In the genomic region with DNA sequence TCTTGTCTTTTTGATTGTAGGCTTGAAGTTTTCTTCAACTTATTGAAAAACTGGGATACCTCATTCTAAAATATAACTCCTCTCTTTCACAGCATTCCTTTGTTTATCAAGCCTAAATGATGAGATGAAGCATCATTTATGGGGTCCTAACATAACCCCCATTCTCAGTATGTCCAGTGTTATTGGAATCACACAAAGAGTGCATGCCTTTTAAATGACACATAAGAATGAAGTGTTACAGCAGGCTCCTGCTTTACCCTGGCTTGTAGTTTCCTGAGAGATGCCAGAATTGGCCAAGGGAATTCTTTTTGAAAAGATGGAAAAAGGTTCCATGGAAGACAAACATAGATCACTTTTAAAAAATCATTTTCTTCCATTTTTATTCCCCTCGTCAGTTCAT, we compare ENCODE assay signal across 1 cellular context.
TF ChIP-seq lines count a peak whose summit lies in the region.

No MANE protein-coding gene starts in this region.

TF ChIP-seq in IMR-90, 13 proteins besides CTCF, POLR2A, EP300 and RAD21:
- TF ChIP-seq RCOR1 (IDR thresholded peaks at IDR 0.05; ENCODE audit: insufficient replicate concordance, low read length) (no peak), MXI1 (IDR thresholded peaks at IDR 0.05; ENCODE audit: borderline replicate concordance, low read depth, low read length) (no peak), MAZ (IDR thresholded peaks at IDR 0.05; ENCODE audit: borderline replicate concordance, low read depth, low read length) (no peak), CHD1 (IDR thresholded peaks at IDR 0.05; ENCODE audit: low read depth, low read length) (no peak), SMC3 (IDR thresholded peaks at IDR 0.05; ENCODE audit: low read depth, low read length) (no peak), MAFK (IDR thresholded peaks at IDR 0.05; ENCODE audit: low read depth, low read length) (no peak), BHLHE40 (IDR thresholded peaks at IDR 0.05; ENCODE audit: low read depth, low read length) (no peak), RFX5 (IDR thresholded peaks at IDR 0.05; ENCODE audit: low read depth, low read length) (no peak), FOS (IDR thresholded peaks at IDR 0.05; ENCODE audit: low read depth, low read length) (no peak), NFE2L2 (IDR thresholded peaks at IDR 0.05; ENCODE audit: low read depth, low read length) (no peak), CEBPB (IDR thresholded peaks at IDR 0.05; ENCODE audit: low read depth, low read length) (no peak)
- TF ChIP-seq, protein P1, sequence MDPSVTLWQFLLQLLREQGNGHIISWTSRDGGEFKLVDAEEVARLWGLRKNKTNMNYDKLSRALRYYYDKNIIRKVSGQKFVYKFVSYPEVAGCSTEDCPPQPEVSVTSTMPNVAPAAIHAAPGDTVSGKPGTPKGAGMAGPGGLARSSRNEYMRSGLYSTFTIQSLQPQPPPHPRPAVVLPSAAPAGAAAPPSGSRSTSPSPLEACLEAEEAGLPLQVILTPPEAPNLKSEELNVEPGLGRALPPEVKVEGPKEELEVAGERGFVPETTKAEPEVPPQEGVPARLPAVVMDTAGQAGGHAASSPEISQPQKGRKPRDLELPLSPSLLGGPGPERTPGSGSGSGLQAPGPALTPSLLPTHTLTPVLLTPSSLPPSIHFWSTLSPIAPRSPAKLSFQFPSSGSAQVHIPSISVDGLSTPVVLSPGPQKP (IDR thresholded peaks at IDR 0.05; ENCODE audit: borderline replicate concordance, low read depth, low read length): no peak
- TF ChIP-seq, protein P2, sequence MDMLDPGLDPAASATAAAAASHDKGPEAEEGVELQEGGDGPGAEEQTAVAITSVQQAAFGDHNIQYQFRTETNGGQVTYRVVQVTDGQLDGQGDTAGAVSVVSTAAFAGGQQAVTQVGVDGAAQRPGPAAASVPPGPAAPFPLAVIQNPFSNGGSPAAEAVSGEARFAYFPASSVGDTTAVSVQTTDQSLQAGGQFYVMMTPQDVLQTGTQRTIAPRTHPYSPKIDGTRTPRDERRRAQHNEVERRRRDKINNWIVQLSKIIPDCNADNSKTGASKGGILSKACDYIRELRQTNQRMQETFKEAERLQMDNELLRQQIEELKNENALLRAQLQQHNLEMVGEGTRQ (IDR thresholded peaks at IDR 0.05; ENCODE audit: low read depth, low read length): no peak
